9 cellular contexts compared by ENCODE assay signal in genomic region chr17:78355045-78355641, GRCh38. TPM values are rescaled to one million over a fixed set of nuclear protein-coding genes. Genes with fewer than 3 reads are reported as not detected.
A peak's percentile ranks its signal among the peaks of the same experiment; 100 is the strongest.
DNase-seq lines count a peak whose midpoint lies in the region; ATAC-seq and TF ChIP-seq lines count a peak whose summit lies in the region.
"Had no signal": no experiment of that assay in that cellular context is flagged by ENCODE, and none has a peak within 500 bp of the region (broad histone marks: within the 10 kb centered on the region; RNA-seq: fewer than 3 reads in every experiment).

No MANE protein-coding gene starts in this region.

- peaks cover 85% of the 10 kb centered on the region for H3K4me1 ChIP-seq in CD4-positive, CD25-positive, alpha-beta regulatory T cell (ENCODE audit: control insufficient read depth, insufficient read depth, low read length, poor library complexity, severe bottlenecking)
- H3K4me1 ChIP-seq in OCI-LY7 (ENCODE audit: insufficient read depth, low read length, poor library complexity, severe bottlenecking): peaks cover 44% of the 10 kb centered on the region
- peaks cover 44 to 46% of the 10 kb centered on the region in 2 donors for H3K4me1 ChIP-seq in neuronal stem cell (ENCODE audit: control insufficient read depth in 2 of 2, insufficient read depth in 1 of 2, low read depth in 1 of 2, low read length in 2 of 2)
- peaks cover 34% of the 10 kb centered on the region for H3K4me1 ChIP-seq in mucosa of descending colon (ENCODE audit: low read depth)

- no peak overlapping the region for H3K18ac ChIP-seq in neuronal stem cell (ENCODE audit: low read length)

- H2AFZ ChIP-seq in OCI-LY7 (ENCODE audit: low read length) (no peak overlapping the region), neuronal stem cell (ENCODE audit: low read length) (no peak overlapping the region)

- H3K9me2 ChIP-seq in OCI-LY7 (ENCODE audit: insufficient read depth, low read length): no peaks in the 10 kb centered on the region

- peaks cover 18% of the 10 kb centered on the region for H3K36me3 ChIP-seq in CD4-positive, CD25-positive, alpha-beta regulatory T cell (ENCODE audit: control insufficient read depth, insufficient read depth, low read length)
- H3K36me3 ChIP-seq in OCI-LY7 (ENCODE audit: insufficient read depth, low read length) (no peaks in the 10 kb centered on the region), neuronal stem cell (replicated peaks in 1 of 2; ENCODE audit: control insufficient read depth in 2 of 2, insufficient read depth in 2 of 2, low read length in 2 of 2) (peaks cover 17 to 53% of the 10 kb centered on the region in 2 donors), mucosa of descending colon (ENCODE audit: low read depth) (no peaks in the 10 kb centered on the region)

- peaks cover 14% of the 10 kb centered on the region for H3K79me1 ChIP-seq in neuronal stem cell (ENCODE audit: low read depth, low read length)

- H3K9me3 ChIP-seq in CD4-positive, CD25-positive, alpha-beta regulatory T cell (ENCODE audit: control insufficient read depth in 2 of 2, low read length in 2 of 2): no peaks in the 10 kb centered on the region
- H3K9me3 ChIP-seq in OCI-LY7 (ENCODE audit: low read length): no peaks in the 10 kb centered on the region; the same call in 1 of the 2 replicates
- H3K9me3 ChIP-seq in neuronal stem cell (replicated peaks in 1 of 2; ENCODE audit: control insufficient read depth in 2 of 2, insufficient read depth in 1 of 2, low read depth in 1 of 2, low read length in 2 of 2): no peaks in the 10 kb centered on the region
- no peaks in the 10 kb centered on the region for H3K9me3 ChIP-seq in mucosa of descending colon

- no CpG with 5 or more reads among the region's 9 CpGs for WGBS in neuronal stem cell (ENCODE audit: extremely low coverage in 2 of 2, insufficient read length in 2 of 2, insufficient replicate concordance in 1 of 2), 2 donors

- H3K27ac ChIP-seq in CD4-positive, CD25-positive, alpha-beta regulatory T cell (ENCODE audit: insufficient read depth, low read length, poor library complexity, severe bottlenecking): peak overlapping the region; percentile 94
- H3K27ac ChIP-seq in OCI-LY7 (ENCODE audit: low read depth, low read length, poor library complexity, severe bottlenecking) (no peak overlapping the region), neuronal stem cell (replicated peaks; ENCODE audit: low read length) (no peak overlapping the region)

- H3K4me1 Mint-ChIP-seq in CD4-positive, CD25-positive, alpha-beta regulatory T cell: peaks cover 5 to 74% (median 30%) of the 10 kb centered on the region in 4 donors
- peaks cover 72% of the 10 kb centered on the region for H3K4me1 Mint-ChIP-seq in chondrocyte (ENCODE audit: low read depth)

- no peak overlapping the region for H4K91ac ChIP-seq in neuronal stem cell (ENCODE audit: low read depth, low read length, poor library complexity)

- peak overlapping the region; percentile 66 for H2BK12ac ChIP-seq in neuronal stem cell (ENCODE audit: low read length)

- TF ChIP-seq CTCF in OCI-LY7 (conservative IDR thresholded peaks at IDR 0.05; ENCODE audit: low read length) (no peak), chondrocyte (IDR thresholded peaks at IDR 0.05) (no peak), mucosa of descending colon (IDR thresholded peaks at IDR 0.05) (no peak)

- BruUV-seq in OCI-LY7 (replicated peaks; lab: Mats Ljungman, UMichigan): no TSS peak

- H3K27me3 ChIP-seq in CD4-positive, CD25-positive, alpha-beta regulatory T cell (ENCODE audit: control insufficient read depth, insufficient read depth, low read length): no peaks in the 10 kb centered on the region
- H3K27me3 ChIP-seq in neuronal stem cell (ENCODE audit: control insufficient read depth in 3 of 3, insufficient read depth in 3 of 3, low read depth in 1 of 3, low read length in 3 of 3): no peaks in the 10 kb centered on the region

- H2BK15ac ChIP-seq in neuronal stem cell (ENCODE audit: low read length): peak overlapping the region; percentile 40

- H3K9ac ChIP-seq in neuronal stem cell (ENCODE audit: low read depth, low read length, poor library complexity): no peak overlapping the region

- peak overlapping the region; percentile 93 to 97 (median 95) for H3K27ac Mint-ChIP-seq in CD4-positive, CD25-positive, alpha-beta regulatory T cell
- peak overlapping the region; percentile 5 for H3K27ac Mint-ChIP-seq in chondrocyte (ENCODE audit: unreplicated experiment)

- H3K23ac ChIP-seq in neuronal stem cell (ENCODE audit: low read depth, low read length, poor library complexity): no peak overlapping the region

- H3K4me2 ChIP-seq in OCI-LY7 (ENCODE audit: low read length): 0 out of 2 replicates have a peak overlapping the region, but pooled peaks have one; percentile 55
- no peak overlapping the region for H3K4me2 ChIP-seq in neuronal stem cell (ENCODE audit: insufficient read depth, low read length, poor library complexity, severe bottlenecking)

- H3K36me3 Mint-ChIP-seq in CD4-positive, CD25-positive, alpha-beta regulatory T cell: peaks cover 6% of the 10 kb centered on the region
- peaks cover 13% of the 10 kb centered on the region for H3K36me3 Mint-ChIP-seq in chondrocyte (ENCODE audit: low read depth)

- ATAC-seq in CD4-positive, CD25-positive, alpha-beta regulatory T cell (ENCODE audit: low read depth in 2 of 2): no peak
- ATAC-seq in mucosa of descending colon (no peak), GM18868 (IDR thresholded peaks at IDR 0.05; ENCODE audit: unreplicated experiment) (no peak)
- ATAC-seq: PC-3 had no signal

- no peaks in the 10 kb centered on the region for H3K9me3 Mint-ChIP-seq in CD4-positive, CD25-positive, alpha-beta regulatory T cell
- no peaks in the 10 kb centered on the region for H3K9me3 Mint-ChIP-seq in chondrocyte (ENCODE audit: low read depth)

- no peak overlapping the region for H2AK5ac ChIP-seq in neuronal stem cell (ENCODE audit: low read depth, low read length)

- H3K4ac ChIP-seq in neuronal stem cell (ENCODE audit: low read length): no peak overlapping the region

- H3K14ac ChIP-seq in neuronal stem cell (ENCODE audit: low read length): no peak overlapping the region

- no peak overlapping the region for H2BK5ac ChIP-seq in neuronal stem cell (ENCODE audit: low read length)

- no peak overlapping the region for H3K4me3 ChIP-seq in CD4-positive, CD25-positive, alpha-beta regulatory T cell (ENCODE audit: low read depth, low read length)
- H3K4me3 ChIP-seq in OCI-LY7 (ENCODE audit: low read depth, low read length, poor library complexity, severe bottlenecking): no peak overlapping the region
- no peak overlapping the region for H3K4me3 ChIP-seq in neuronal stem cell (ENCODE audit: low read length in 2 of 2)
- H3K4me3 ChIP-seq in mucosa of descending colon: no peak overlapping the region

- POLR2A ChIA-PET in OCI-LY7 (lab: Charles Lee): no interaction called here

- H3K4me3 Mint-ChIP-seq in CD4-positive, CD25-positive, alpha-beta regulatory T cell: peak overlapping the region; percentile 85 to 93 (median 88)
- no peak overlapping the region for H3K4me3 Mint-ChIP-seq in chondrocyte (ENCODE audit: unreplicated experiment)

- no peak overlapping the region for H4K8ac ChIP-seq in neuronal stem cell (ENCODE audit: low read depth, low read length)

- CTCF ChIA-PET in OCI-LY7 (lab: Charles Lee; ENCODE audit: unreplicated experiment): no interaction called here

- DNase-seq in CD4-positive, CD25-positive, alpha-beta regulatory T cell: no peak
- DNase-seq in OCI-LY7 (ENCODE audit: low spot score) (no peak), chondrocyte (ENCODE audit: low spot score) (no peak), neuronal stem cell (ENCODE audit: low spot score) (no peak), mucosa of descending colon (no peak), NCI-H2171 (lab: John Stamatoyannopoulos, UW) (no peak), cerebellar nuclear complex (lab: John Stamatoyannopoulos, UW) (no peak)
- DNase-seq: PC-3 had no signal

- no peak overlapping the region for H2BK120ac ChIP-seq in neuronal stem cell (ENCODE audit: low read depth, low read length)

- no peaks in the 10 kb centered on the region for H3K79me2 ChIP-seq in OCI-LY7 (ENCODE audit: insufficient read depth, low read depth, low read length)

- H3K27me3 Mint-ChIP-seq in CD4-positive, CD25-positive, alpha-beta regulatory T cell: peaks cover 4% of the 10 kb centered on the region
- no peaks in the 10 kb centered on the region for H3K27me3 Mint-ChIP-seq in chondrocyte (ENCODE audit: low read depth)

- intact Hi-C loops in OCI-LY7 (cut with micrococcal nuclease; ENCODE audit: unreplicated experiment): no loop called here
- intact Hi-C loops in mucosa of descending colon (cut with DNase I, micrococcal nuclease): no loop called here

- no peaks in the 10 kb centered on the region for H4K20me1 ChIP-seq in OCI-LY7 (ENCODE audit: insufficient read depth, low read length)

RNA-seq across cellular contexts. Expression of gene SOCS3, which starts 4.7 kb away (rescaled TPM):
- total RNA-seq in CD4-positive, CD25-positive, alpha-beta regulatory T cell: 218 TPM
- 10 to 100 TPM; 26.4 to 74.2 (median 51.2) TPM for polyA plus RNA-seq in CD4-positive, CD25-positive, alpha-beta regulatory T cell
- not detected in 2 replicates for total RNA-seq in OCI-LY7 (2014; rRNA removed; shearing (Covaris generic))
- total RNA-seq in OCI-LY7 (2022) (not detected in 2 replicates), chondrocyte (13.6 to 26.2 TPM (median 14.4 TPM) in 3 replicates), mucosa of descending colon (10 to 100 TPM; 21.9 to 41.3 (median 23.2) TPM)
- polyA plus RNA-seq in neuronal stem cell (2013, experiment 1 of 2): 17.8 TPM
- polyA plus RNA-seq in neuronal stem cell (2013, experiment 2 of 2): 18.2 TPM

RNA-seq across cellular contexts. Expression of gene PGS1, which starts 23.3 kb away (rescaled TPM):
- total RNA-seq in CD4-positive, CD25-positive, alpha-beta regulatory T cell: 50.1 TPM
- 10 to 100 TPM; 29.6 to 35.4 (median 31.5) TPM for polyA plus RNA-seq in CD4-positive, CD25-positive, alpha-beta regulatory T cell
- total RNA-seq in OCI-LY7 (2014; rRNA removed; shearing (Covaris generic)): 59.6 and 67.3 TPM in 2 replicates
- total RNA-seq in OCI-LY7 (2022) (61.3 and 68.2 TPM in 2 replicates), chondrocyte (22.1 to 30.4 TPM (median 22.7 TPM) in 3 replicates), mucosa of descending colon (10 to 100 TPM; 36.2 to 54.3 (median 48.8) TPM)
- polyA plus RNA-seq in neuronal stem cell (2013, experiment 1 of 2): 28.6 TPM
- 27.5 TPM for polyA plus RNA-seq in neuronal stem cell (2013, experiment 2 of 2)

Comparison
In these comparisons a context has a peak if more than half of its experiments do, and no peak if none do; other contexts are left out.
1. RNA of gene SOCS3, which starts 4.7 kb away (total RNA-seq): 218 TPM in CD4-positive, CD25-positive, alpha-beta regulatory T cell (single experiment), 21.9 to 41.3 TPM in mucosa of descending colon and 13.6 to 26.2 TPM in chondrocyte; not detected in OCI-LY7; every median in the first group is over 10 times any median in the second.